Comparison of ENCODE assay signal across 8 cellular contexts in genomic region chr12:67630373-67631088, GRCh38. TPM values are rescaled to one million over a fixed set of nuclear protein-coding genes. Genes with fewer than 3 reads are reported as not detected.
A peak's percentile ranks its signal among the peaks of the same experiment; 100 is the strongest.
DNase-seq lines count a peak whose midpoint lies in the region; ATAC-seq and TF ChIP-seq lines count a peak whose summit lies in the region.

No MANE protein-coding gene starts in this region.

- peak overlapping the region; percentile 88 for H3K27ac Mint-ChIP-seq in T-helper 1 cell treated with Interleukin-12 subunit alpha and Interleukin-12 subunit beta and Interleukin-4 antibody, amounts not matched to agents 30 μg/mL and 1 μg/mL, for 36 hours
- peak overlapping the region; percentile 65 to 97 (median 86) for H3K27ac Mint-ChIP-seq in naive B cell

- intact Hi-C loops in upper lobe of right lung (cut with DNase I): no loop called here

- H3K27ac ChIP-seq in upper lobe of right lung: peak overlapping the region; percentile 24

- peak; percentile 22 for DNase-seq in ACHN
- peak; percentile 47 for DNase-seq in activated naive CD8-positive, alpha-beta T cell treated with anti-CD3 and anti-CD28 coated beads, Interleukin-2, amount 50 U/mL, for 16 hours (ENCODE audit: low read depth, low spot score)
- peak; percentile 87 for DNase-seq in naive B cell
- DNase-seq in upper lobe of right lung: peak; percentile 67
- no peak for DNase-seq in mesenteric fat pad (ENCODE audit: low spot score)

- no peaks in the 10 kb centered on the region for H3K27me3 Mint-ChIP-seq in T-helper 1 cell treated with Interleukin-12 subunit alpha and Interleukin-12 subunit beta and Interleukin-4 antibody, amounts not matched to agents 30 μg/mL and 1 μg/mL, for 36 hours (ENCODE audit: low read depth)
- no peaks in the 10 kb centered on the region for H3K27me3 Mint-ChIP-seq in naive B cell

- ATAC-seq in GM19372 (IDR thresholded peaks at IDR 0.05; ENCODE audit: low read depth, unreplicated experiment): peak; percentile 95
- ATAC-seq in HG03432 (IDR thresholded peaks at IDR 0.05; ENCODE audit: unreplicated experiment): peak; percentile 99
- ATAC-seq in naive B cell (ENCODE audit: low read depth in 2 of 2): peak; percentile 100
- peak; percentile 89 for ATAC-seq in upper lobe of right lung

- no peaks in the 10 kb centered on the region for H3K27me3 ChIP-seq in upper lobe of right lung

- peak overlapping the region; percentile 50 for H3K4me3 Mint-ChIP-seq in T-helper 1 cell treated with Interleukin-12 subunit alpha and Interleukin-12 subunit beta and Interleukin-4 antibody, amounts not matched to agents 30 μg/mL and 1 μg/mL, for 36 hours
- H3K4me3 Mint-ChIP-seq in naive B cell: peak overlapping the region; percentile 6 to 88 (median 65)

- peaks cover 21% of the 10 kb centered on the region for H3K36me3 Mint-ChIP-seq in T-helper 1 cell treated with Interleukin-12 subunit alpha and Interleukin-12 subunit beta and Interleukin-4 antibody, amounts not matched to agents 30 μg/mL and 1 μg/mL, for 36 hours (ENCODE audit: low read depth)
- H3K36me3 Mint-ChIP-seq in naive B cell: peaks cover 8 to 14% of the 10 kb centered on the region in 2 donors

- in situ Hi-C loops in ACHN (cut with HindIII; ENCODE audit: low pct_ligation_motif_present, low pct_unique_long_range_greater_than_20kb, low sequenced_read_pairs): no loop called here

- no peaks in the 10 kb centered on the region for H3K9me3 ChIP-seq in upper lobe of right lung

- H3K4me1 Mint-ChIP-seq in T-helper 1 cell treated with Interleukin-12 subunit alpha and Interleukin-12 subunit beta and Interleukin-4 antibody, amounts not matched to agents 30 μg/mL and 1 μg/mL, for 36 hours (ENCODE audit: low read depth): peaks cover 53% of the 10 kb centered on the region
- peaks cover 56 to 71% (median 65%) of the 10 kb centered on the region in 3 donors for H3K4me1 Mint-ChIP-seq in naive B cell

- H3K4me3 ChIP-seq in upper lobe of right lung: no peak overlapping the region

- peak; percentile 22 for TF ChIP-seq CTCF in upper lobe of right lung (IDR thresholded peaks at IDR 0.05)

- H3K4me1 ChIP-seq in upper lobe of right lung: no peaks in the 10 kb centered on the region

- no peaks in the 10 kb centered on the region for H3K36me3 ChIP-seq in upper lobe of right lung

- H3K9me3 Mint-ChIP-seq in T-helper 1 cell treated with Interleukin-12 subunit alpha and Interleukin-12 subunit beta and Interleukin-4 antibody, amounts not matched to agents 30 μg/mL and 1 μg/mL, for 36 hours: peaks cover 14% of the 10 kb centered on the region
- H3K9me3 Mint-ChIP-seq in naive B cell: peaks cover 0 to 8% (median 5%) of the 10 kb centered on the region in 7 donors

RNA-seq across cellular contexts. Expression of gene DYRK2, which starts 18.0 kb away (rescaled TPM):
- 10 to 100 TPM; 27.4 to 62.0 (median 36.5) TPM for polyA plus RNA-seq in naive B cell (ENCODE audit: low read depth in 6 of 6)
- total RNA-seq in upper lobe of right lung (15.5 TPM), mesenteric fat pad (17.4 TPM)
